In the genomic region with DNA sequence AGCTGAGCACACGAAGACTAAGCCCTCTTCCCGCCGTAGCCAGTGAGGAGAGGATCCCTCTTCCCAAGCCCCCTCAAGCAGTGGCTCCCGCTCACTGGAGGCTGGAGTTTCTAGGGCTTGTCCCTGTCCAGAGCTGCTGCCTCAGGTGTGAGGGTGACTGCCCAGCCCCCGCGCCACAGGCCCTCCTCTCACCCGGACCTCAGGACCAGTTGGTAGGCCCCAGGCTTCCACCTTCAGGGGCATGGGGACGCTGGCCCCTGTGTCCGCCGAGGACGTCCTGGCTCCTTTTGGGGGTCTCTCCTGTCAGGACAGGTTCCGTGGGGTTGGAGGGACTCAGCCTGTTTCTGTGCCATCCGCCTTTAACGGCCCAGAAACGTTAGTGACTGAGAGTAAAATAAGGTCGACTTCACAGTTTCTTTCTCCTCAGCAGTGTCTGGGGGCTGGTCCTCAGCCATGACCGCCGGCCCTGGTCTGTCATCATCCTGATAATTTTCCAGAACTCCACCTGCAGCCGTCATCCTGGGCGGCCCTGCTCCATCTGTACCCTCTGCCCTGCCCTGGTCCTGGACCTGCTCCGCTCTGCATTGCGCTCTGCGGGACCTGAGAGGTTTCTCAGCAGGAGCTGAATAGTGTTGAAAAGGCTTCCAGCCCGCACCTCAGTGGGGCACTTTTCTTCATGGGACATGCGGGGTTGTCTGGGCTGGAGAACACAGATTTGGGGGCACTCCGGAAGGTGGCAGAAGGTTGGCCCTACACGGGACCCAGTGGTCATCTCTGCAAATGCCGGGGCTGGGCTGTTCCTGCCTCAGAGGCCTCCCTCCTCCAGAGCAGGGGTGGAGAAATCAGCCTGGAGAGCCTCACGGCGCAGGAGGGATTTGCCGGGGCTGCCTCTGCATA, we compare ENCODE assay signal across 21 cellular contexts. TPM values are rescaled to one million over a fixed set of nuclear protein-coding genes. Genes with fewer than 3 reads are reported as not detected.
DNase-seq lines count a peak whose midpoint lies in the region; ATAC-seq and TF ChIP-seq lines count a peak whose summit lies in the region.
"Had no signal": no experiment of that assay in that cellular context is flagged by ENCODE, and none has a peak within 500 bp of the region (broad histone marks: within the 10 kb centered on the region; RNA-seq: fewer than 3 reads in every experiment).

No MANE protein-coding gene starts in this region.

- H3K4me1 ChIP-seq in GM23338 (ENCODE audit: insufficient read depth) (peaks cover 3% of the 10 kb centered on the region; the same call in 1 of the 2 replicates), lower lobe of right lung (peaks cover 9% of the 10 kb centered on the region)
- H3K4me1 ChIP-seq: BE2C had no signal

- H3K9me2 ChIP-seq in GM23338 (ENCODE audit: insufficient read depth): no peaks in the 10 kb centered on the region

- no peaks in the 10 kb centered on the region; the same call in 2 of the 3 replicates for H3K9me3 Mint-ChIP-seq in GM23338
- H3K9me3 Mint-ChIP-seq in brain: peaks cover 0 to 3% (median 0%) of the 10 kb centered on the region in 5 experiments
- H3K9me3 Mint-ChIP-seq: CD4-positive, CD25-positive, alpha-beta regulatory T cell had no signal

- peak; percentile 78 for ATAC-seq in GM23338
- no peak for ATAC-seq in lower lobe of right lung
- ATAC-seq: GM12878, Right ventricle myocardium inferior had no signal

- H3K4me1 Mint-ChIP-seq in GM23338 (peaks cover 14% of the 10 kb centered on the region), brain (peaks cover 77% of the 10 kb centered on the region)

- H3K36me3 ChIP-seq in GM23338 (ENCODE audit: insufficient read depth) (no peaks in the 10 kb centered on the region), lower lobe of right lung (no peaks in the 10 kb centered on the region)
- H3K36me3 ChIP-seq: BE2C, Peyer's patch had no signal

- H3K27me3 Mint-ChIP-seq in GM23338 (ENCODE audit: insufficient read depth, low read depth, poor library complexity) (peaks cover 7% of the 10 kb centered on the region), brain (no peaks in the 10 kb centered on the region)
- H3K27me3 Mint-ChIP-seq: CD4-positive, CD25-positive, alpha-beta regulatory T cell had no signal

- no peak overlapping the region for H3K27ac ChIP-seq in GM23338 (ENCODE audit: low read depth)
- H3K27ac ChIP-seq in lower lobe of right lung: no peak overlapping the region
- H3K27ac ChIP-seq: Peyer's patch, SK-N-MC had no signal

- H3K27me3 ChIP-seq in GM23338 (ENCODE audit: insufficient read depth) (no peaks in the 10 kb centered on the region), lower lobe of right lung (ENCODE audit: low read depth) (no peaks in the 10 kb centered on the region)
- H3K27me3 ChIP-seq: BE2C, Peyer's patch had no signal

- H3K79me2 ChIP-seq in GM23338 (replicated peaks; ENCODE audit: insufficient read depth): no peaks in the 10 kb centered on the region

- H3K4me2 ChIP-seq in GM23338: no peak overlapping the region

- no peak for DNase-seq in GM23338 (ENCODE audit: low spot score)
- DNase-seq in lower lobe of right lung: peak; percentile 44
- peak; percentile 31 for DNase-seq in retina
- DNase-seq in activated effector memory CD4-positive, alpha-beta T cell treated with anti-CD3 and anti-CD28 coated beads, Interleukin-2, amount 50 U/mL, for 16 hours: no peak
- DNase-seq in SHP77 treated with DMSO at 0.1 percent for 48 hours (lab: John Stamatoyannopoulos, UW): no peak
- DNase-seq in NCI-H2107 treated with DMSO at 0.1 percent for 48 hours (lab: John Stamatoyannopoulos, UW; ENCODE audit: unreplicated experiment): no peak
- DNase-seq in activated CD4-positive, alpha-beta T cell treated with anti-CD3 and anti-CD28 coated beads, Interleukin-2, amount 50 U/mL, for 1 hour: no peak
- DNase-seq: BE2C; Caco-2; CD4-positive, CD25-positive, alpha-beta regulatory T cell; NCI-H1092 treated with DMSO at 0.1 percent for 48 hours; NCI-H1694; NCI-H2081 treated with DMSO at 0.1 percent for 48 hours; NCI-H748 treated with DMSO at 0.1 percent for 48 hours; NK-92 treated with Interleukin-12 subunit alpha and Interleukin-12 subunit beta, amount 100 ng/mL, for 24 hours had no signal

- H3K4me3 ChIP-seq in GM23338 (no peak overlapping the region), lower lobe of right lung (no peak overlapping the region)
- H3K4me3 ChIP-seq: GM12878, Peyer's patch, SK-N-MC had no signal

- H3K4me3 Mint-ChIP-seq in GM23338 (no peak overlapping the region), brain (no peak overlapping the region)

- H3K36me3 Mint-ChIP-seq in GM23338 (ENCODE audit: low read depth) (no peaks in the 10 kb centered on the region; the same call in 2 of the 3 replicates), brain (no peaks in the 10 kb centered on the region)
- H3K36me3 Mint-ChIP-seq: CD4-positive, CD25-positive, alpha-beta regulatory T cell had no signal

- TF ChIP-seq CTCF in GM23338 (conservative IDR thresholded peaks at IDR 0.05; ENCODE audit: low read depth in 2 of 2): no peak
- no peak for TF ChIP-seq CTCF in brain (conservative IDR thresholded peaks at IDR 0.05)
- no peak for TF ChIP-seq CTCF in lower lobe of right lung (IDR thresholded peaks at IDR 0.05)

- H3K27ac Mint-ChIP-seq in GM23338 (no peak overlapping the region), brain (peak overlapping the region in 4 of 5 experiments; percentile 28 to 94 (median 87))
- H3K27ac Mint-ChIP-seq: CD4-positive, CD25-positive, alpha-beta regulatory T cell had no signal

- intact Hi-C loops in lower lobe of right lung (cut with DNase I): no loop called here

- peak overlapping the region; percentile 72 for H2AFZ ChIP-seq in GM23338

- H4K20me1 ChIP-seq in GM23338 (replicated peaks; ENCODE audit: insufficient read depth): no peaks in the 10 kb centered on the region

- H3F3A ChIP-seq in GM23338 (replicated peaks; ENCODE audit: low read depth): no peaks in the 10 kb centered on the region

- H3K9me3 ChIP-seq in lower lobe of right lung: no peaks in the 10 kb centered on the region
- H3K9me3 ChIP-seq: BE2C, Caco-2, Peyer's patch had no signal

TF ChIP-seq in GM23338, 12 proteins besides CTCF, POLR2A, EP300 and RAD21 (continues in another document):
- TF ChIP-seq, protein P1, sequence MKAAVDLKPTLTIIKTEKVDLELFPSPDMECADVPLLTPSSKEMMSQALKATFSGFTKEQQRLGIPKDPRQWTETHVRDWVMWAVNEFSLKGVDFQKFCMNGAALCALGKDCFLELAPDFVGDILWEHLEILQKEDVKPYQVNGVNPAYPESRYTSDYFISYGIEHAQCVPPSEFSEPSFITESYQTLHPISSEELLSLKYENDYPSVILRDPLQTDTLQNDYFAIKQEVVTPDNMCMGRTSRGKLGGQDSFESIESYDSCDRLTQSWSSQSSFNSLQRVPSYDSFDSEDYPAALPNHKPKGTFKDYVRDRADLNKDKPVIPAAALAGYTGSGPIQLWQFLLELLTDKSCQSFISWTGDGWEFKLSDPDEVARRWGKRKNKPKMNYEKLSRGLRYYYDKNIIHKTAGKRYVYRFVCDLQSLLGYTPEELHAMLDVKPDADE (IDR thresholded peaks at IDR 0.05): no peak
- TF ChIP-seq STAT1 (IDR thresholded peaks at IDR 0.05; ENCODE audit: unreplicated experiment) (no peak), EZH2 (IDR thresholded peaks at IDR 0.05; ENCODE audit: low read depth, unreplicated experiment) (no peak), EZH2phosphoT487 (IDR thresholded peaks at IDR 0.05; ENCODE audit: unreplicated experiment) (no peak), JUNB (IDR thresholded peaks at IDR 0.05; ENCODE audit: unreplicated experiment) (no peak), POLR2AphosphoS5 (IDR thresholded peaks at IDR 0.05; ENCODE audit: low read depth) (no peak), REST (IDR thresholded peaks at IDR 0.05; ENCODE audit: unreplicated experiment) (no peak), CREB1 (CRISPR knock-in tag; IDR thresholded peaks at IDR 0.05; ENCODE audit: low read depth) (no peak)

RNA-seq across cellular contexts. Expression of gene FAM20C, which starts 36.0 kb away (rescaled TPM):
- 24.8 and 26.8 TPM in 2 replicates for total RNA-seq in GM23338 (2014; rRNA removed; shearing (Covaris generic))
- 7.6 and 8.0 TPM in 2 replicates for polyA plus RNA-seq in GM23338 (2016; fragmentation: Nextera tagmentation; extraction: Ambion mirVana)
- 20.8 TPM for polyA plus RNA-seq in brain (ENCODE audit: insufficient read depth, low read depth, low replicate concordance)
- 42.9 TPM for total RNA-seq in lower lobe of right lung
- total RNA-seq: CD4-positive, CD25-positive, alpha-beta regulatory T cell; HT-29 had no signal
- polyA plus RNA-seq: CD4-positive, CD25-positive, alpha-beta regulatory T cell; GM12878 had no signal

Comparison
In these comparisons a context has a peak if more than half of its experiments do, and no peak if none do; other contexts are left out.
1. DNase-seq: peak in lower lobe of right lung (single experiment) and retina (single experiment); none in GM23338 (single experiment), activated effector memory CD4-positive, alpha-beta T cell treated with anti-CD3 and anti-CD28 coated beads, Interleukin-2, amount 50 U/mL, for 16 hours (single experiment), SHP77 treated with DMSO at 0.1 percent for 48 hours (single experiment), NCI-H2107 treated with DMSO at 0.1 percent for 48 hours (single experiment) and activated CD4-positive, alpha-beta T cell treated with anti-CD3 and anti-CD28 coated beads, Interleukin-2, amount 50 U/mL, for 1 hour (single experiment).